Comparison of ENCODE assay signal across 28 cellular contexts in the genomic region with DNA sequence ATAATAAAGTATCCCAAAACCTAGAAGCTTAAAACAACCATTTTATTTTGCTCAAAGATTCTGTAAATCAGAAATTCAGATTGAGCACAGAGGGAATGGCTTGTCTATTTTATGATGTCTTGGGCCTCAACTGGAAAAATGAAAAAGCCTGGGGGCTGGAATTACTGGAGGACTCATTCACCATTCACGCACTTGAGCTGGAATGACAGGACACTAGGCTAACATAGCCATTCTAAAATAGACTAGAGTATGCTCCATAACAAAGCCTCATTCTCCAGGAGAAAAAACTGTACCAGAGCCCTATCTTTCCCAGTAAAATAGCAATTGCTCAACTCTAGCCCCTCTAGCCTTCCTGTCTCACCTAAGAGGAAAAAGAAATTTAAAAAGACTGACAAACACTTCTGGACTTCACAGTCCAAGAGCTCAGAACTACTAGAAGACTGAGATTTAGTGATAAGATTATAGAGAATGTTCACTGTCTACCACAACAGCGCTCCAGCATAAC.
"Had no signal": no experiment of that assay in that cellular context is flagged by ENCODE, and none has a peak within 500 bp of the region (broad histone marks: within the 10 kb centered on the region; RNA-seq: fewer than 3 reads in every experiment).

No MANE protein-coding gene starts in this region.

- DNase-seq: naive thymus-derived CD8-positive, alpha-beta T cell; nephron progenitor cell; occipital lobe; ovary; posterior cingulate gyrus; psoas muscle; right cardiac atrium; right lobe of liver; sigmoid colon; small intestine; spleen; stimulated activated CD4-positive, alpha-beta T cell treated with anti-CD3 and anti-CD28 coated beads, Interleukin-12 subunit alpha, Interleukin-12 subunit beta, amount 100 ng/mL, for 4 hours; stimulated activated CD4-positive, alpha-beta T cell treated with anti-CD3 and anti-CD28 coated beads, Interleukin-1b, Interleukin-23, amount 100 ng/mL, for 48 hours; stimulated activated CD4-positive, alpha-beta T cell treated with anti-CD3 and anti-CD28 coated beads, Interleukin-4, amount 100 ng/mL, for 1 hour; stimulated activated CD4-positive, alpha-beta T cell treated with anti-CD3 and anti-CD28 coated beads, Interleukin-4, amount 100 ng/mL, for 4 hours; stimulated activated CD8-positive, alpha-beta memory T cell treated with anti-CD3 and anti-CD28 coated beads, Interleukin-4, amount 100 ng/mL, for 48 hours; stimulated activated naive CD4-positive, alpha-beta T cell; stimulated activated naive CD8-positive, alpha-beta T cell treated with anti-CD3 and anti-CD28 coated beads, Interleukin-15, amount 100 ng/mL, for 72 hours; stimulated activated naive CD8-positive, alpha-beta T cell treated with anti-CD3 and anti-CD28 coated beads, Interleukin-15, Interleukin-2, amounts not matched to agents 100 U/mL and 50 U/mL, for 24 hours; substantia nigra; testis; tibial artery; transverse colon; upper lobe of left lung had no signal

- H3K4me3 ChIP-seq: neural progenitor cell, ovary, psoas muscle, right lobe of liver, sigmoid colon, spleen, suprapubic skin, testis, tibial artery, transverse colon, upper lobe of left lung, vagina had no signal

- H3K9me3 ChIP-seq: ovary, psoas muscle, right lobe of liver, sigmoid colon, suprapubic skin, testis, tibial artery, transverse colon, upper lobe of left lung, vagina had no signal

- H3K36me3 ChIP-seq: neural progenitor cell, ovary, right lobe of liver, sigmoid colon, spleen, suprapubic skin, tibial artery, transverse colon, upper lobe of left lung, vagina had no signal

- H2AFZ ChIP-seq: neural progenitor cell, parathyroid adenoma had no signal

- H3K79me2 ChIP-seq: parathyroid adenoma had no signal

- H3K9ac ChIP-seq: neural progenitor cell, parathyroid adenoma had no signal

- H3K4me2 ChIP-seq: neural progenitor cell had no signal

- H3K27me3 ChIP-seq: neural progenitor cell, ovary, right lobe of liver, sigmoid colon, spleen, suprapubic skin, testis, tibial artery, transverse colon, upper lobe of left lung, vagina had no signal

- H3K27ac ChIP-seq: neural progenitor cell, ovary, parathyroid adenoma, psoas muscle, right lobe of liver, sigmoid colon, spleen, suprapubic skin, testis, tibial artery, transverse colon, upper lobe of left lung, vagina had no signal

- H3K4me1 ChIP-seq: parathyroid adenoma, psoas muscle, right lobe of liver, sigmoid colon, spleen, suprapubic skin, testis, tibial artery, transverse colon, upper lobe of left lung, vagina had no signal
